8 cellular contexts compared by ENCODE assay signal in the genomic region with DNA sequence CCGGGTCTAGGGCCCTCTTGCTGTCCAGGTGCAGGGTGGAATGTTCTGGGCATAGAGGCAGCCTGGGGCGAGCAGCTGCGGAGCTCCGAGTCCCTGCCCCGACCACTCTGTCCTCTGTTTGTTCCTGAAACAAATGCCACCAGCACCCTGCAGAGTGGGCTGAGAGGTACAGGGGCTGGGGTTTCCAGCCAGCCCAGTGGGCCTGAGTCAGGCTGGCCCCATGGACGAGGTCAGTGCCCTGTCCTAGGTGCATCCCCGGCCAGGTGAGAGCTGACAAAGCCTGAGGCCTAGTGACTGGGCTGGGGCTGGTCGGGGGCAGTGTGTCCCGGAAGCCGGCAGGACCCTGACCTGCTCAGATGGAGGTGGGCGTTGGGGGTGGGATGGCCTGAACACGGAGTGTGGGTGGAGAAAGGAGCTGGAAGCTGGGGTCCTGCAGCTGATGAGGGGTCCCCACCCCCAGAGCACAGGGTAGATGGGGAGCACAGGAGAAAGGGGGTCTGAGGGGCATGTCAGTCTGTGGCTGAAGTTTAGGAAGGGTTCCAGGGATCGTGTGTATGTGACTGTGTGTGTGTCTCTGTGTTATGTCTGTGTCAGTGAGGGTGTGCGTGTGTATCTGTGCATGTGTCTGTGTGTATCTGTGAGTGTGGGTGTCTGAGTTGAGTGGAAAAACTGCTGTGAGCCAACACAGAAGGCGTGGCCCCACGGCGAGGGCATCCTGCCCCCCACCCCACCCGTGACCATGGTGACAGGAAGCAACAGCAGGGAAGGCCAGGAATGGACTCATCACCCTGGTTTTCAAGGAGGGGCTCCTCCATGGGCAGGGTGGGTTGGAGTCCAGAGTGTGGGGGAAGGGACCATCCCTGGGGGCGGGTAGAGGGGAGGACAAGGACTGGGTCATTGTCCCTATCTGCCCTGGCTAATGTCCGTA. TPM values are rescaled to one million over a fixed set of nuclear protein-coding genes. Genes with fewer than 3 reads are reported as not detected.
A peak's percentile ranks its signal among the peaks of the same experiment; 100 is the strongest.
DNase-seq lines count a peak whose midpoint lies in the region; ATAC-seq and TF ChIP-seq lines count a peak whose summit lies in the region.

No MANE protein-coding gene starts in this region.

- H3K27ac ChIP-seq in breast epithelium, result peak overlapping the region; percentile 99 to 100

- no peak overlapping the region for H3K4me3 ChIP-seq in breast epithelium

- H3K36me3 Mint-ChIP-seq in MCF 10A (ENCODE audit: insufficient read depth, unreplicated experiment) (peaks cover 12% of the 10 kb centered on the region), memory B cell (peaks cover 3% of the 10 kb centered on the region)
- H3K36me3 Mint-ChIP-seq in activated naive CD8-positive, alpha-beta T cell treated with anti-CD3 and anti-CD28 coated beads, Interleukin-2, amount 50 U/mL, for 24 hours (ENCODE audit: low read depth), result no peaks in the 10 kb centered on the region

- H3K27me3 Mint-ChIP-seq in MCF 10A (ENCODE audit: insufficient read depth, unreplicated experiment) (no peaks in the 10 kb centered on the region), memory B cell (no peaks in the 10 kb centered on the region)
- peaks cover 7% of the 10 kb centered on the region for H3K27me3 Mint-ChIP-seq in activated naive CD8-positive, alpha-beta T cell treated with anti-CD3 and anti-CD28 coated beads, Interleukin-2, amount 50 U/mL, for 24 hours

- TF ChIP-seq POLR2A in breast epithelium (IDR thresholded peaks at IDR 0.05), result no peak

- no peaks in the 10 kb centered on the region for H3K9me3 ChIP-seq in breast epithelium

- no peaks in the 10 kb centered on the region for H3K9me3 Mint-ChIP-seq in MCF 10A (ENCODE audit: unreplicated experiment)
- H3K9me3 Mint-ChIP-seq in activated naive CD8-positive, alpha-beta T cell treated with anti-CD3 and anti-CD28 coated beads, Interleukin-2, amount 50 U/mL, for 24 hours, result no peaks in the 10 kb centered on the region
- no peaks in the 10 kb centered on the region for H3K9me3 Mint-ChIP-seq in memory B cell

- intact Hi-C loops in breast epithelium (cut with DNase I; ENCODE audit: low total_unique reads), result no loop called here
- intact Hi-C loops in MCF 10A (cut with micrococcal nuclease), result no loop called here

- H3K4me1 Mint-ChIP-seq in MCF 10A (ENCODE audit: insufficient read depth, unreplicated experiment), result peaks cover 20% of the 10 kb centered on the region
- peaks cover 66% of the 10 kb centered on the region for H3K4me1 Mint-ChIP-seq in activated naive CD8-positive, alpha-beta T cell treated with anti-CD3 and anti-CD28 coated beads, Interleukin-2, amount 50 U/mL, for 24 hours
- H3K4me1 Mint-ChIP-seq in memory B cell, result peaks cover 47% of the 10 kb centered on the region

- no peaks in the 10 kb centered on the region for H3K36me3 ChIP-seq in breast epithelium

- H3K4me3 Mint-ChIP-seq in MCF 10A (ENCODE audit: unreplicated experiment), result no peak overlapping the region
- no peak overlapping the region for H3K4me3 Mint-ChIP-seq in activated naive CD8-positive, alpha-beta T cell treated with anti-CD3 and anti-CD28 coated beads, Interleukin-2, amount 50 U/mL, for 24 hours
- peak overlapping the region; percentile 30 for H3K4me3 Mint-ChIP-seq in memory B cell

- peaks cover 42 to 45% of the 10 kb centered on the region in 2 donors for H3K4me1 ChIP-seq in breast epithelium

- H3K27me3 ChIP-seq in breast epithelium, result no peaks in the 10 kb centered on the region

- TF ChIP-seq CTCF in breast epithelium (IDR thresholded peaks at IDR 0.05) (no peak), MCF 10A (IDR thresholded peaks at IDR 0.05; ENCODE audit: unreplicated experiment) (no peak)

- DNase-seq in breast epithelium (ENCODE audit: low spot score in 2 of 2) (no peak), MCF 10A (ENCODE audit: unreplicated experiment) (no peak), memory B cell (ENCODE audit: low spot score in 2 of 2) (peak in 1 of 2 donors; percentile 43), ureter (ENCODE audit: low spot score) (peak; percentile 62), DMS153 treated with DMSO at 0.1 percent for 48 hours (lab: John Stamatoyannopoulos, UW; ENCODE audit: unreplicated experiment) (no peak), T-helper 9 cell (no peak)
- peak; percentile 44 for DNase-seq in activated naive CD8-positive, alpha-beta T cell treated with anti-CD3 and anti-CD28 coated beads, Interleukin-2, amount 50 U/mL, for 24 hours

- POLR2A ChIA-PET in MCF 10A (lab: Yijun Ruan, JAX), result no interaction called here

- ATAC-seq in activated naive CD8-positive, alpha-beta T cell treated with anti-CD3 and anti-CD28 coated beads, Interleukin-2, amount 50 U/mL, for 24 hours, result no peak
- no peak for ATAC-seq in memory B cell (ENCODE audit: low read depth)
- ATAC-seq in HG03432 (IDR thresholded peaks at IDR 0.05; ENCODE audit: unreplicated experiment), result no peak

- no TSS peak for BruUV-seq in MCF 10A (replicated peaks; lab: Mats Ljungman, UMichigan)

- CTCF ChIA-PET in MCF 10A (lab: Yijun Ruan, JAX), result no interaction called here

- H3K27ac Mint-ChIP-seq in MCF 10A (ENCODE audit: low read depth, unreplicated experiment) (no peak overlapping the region), memory B cell (peak overlapping the region; percentile 99)
- peak overlapping the region; percentile 67 for H3K27ac Mint-ChIP-seq in activated naive CD8-positive, alpha-beta T cell treated with anti-CD3 and anti-CD28 coated beads, Interleukin-2, amount 50 U/mL, for 24 hours

RNA-seq across cellular contexts. Expression of a gene that starts 2.4 kb away (rescaled TPM):
- 10 to 100 TPM; 24.1 to 32.8 (median 32.8) TPM for total RNA-seq in breast epithelium
- not detected in 2 replicates for total RNA-seq in MCF 10A (2022)
- total RNA-seq in ureter, result 127 TPM

RNA-seq across cellular contexts. Expression of a gene that starts 6.7 kb away (rescaled TPM):
- 1 to 10 TPM; 4.9 to 7.8 (median 6.7) TPM for total RNA-seq in breast epithelium
- total RNA-seq in MCF 10A (2022), result 11.2 and 17.6 TPM in 2 replicates
- 9.7 TPM for total RNA-seq in ureter

RNA-seq across cellular contexts. Expression of a gene that starts 9.7 kb away (rescaled TPM):
- 100 to 1,000 TPM in 1 of 3 donors, 10 to 100 TPM in 2; 46.2 to 146 (median 92.1) TPM for total RNA-seq in breast epithelium
- 31.1 and 50.5 TPM in 2 replicates for total RNA-seq in MCF 10A (2022)
- total RNA-seq in ureter, result 186 TPM

RNA-seq across cellular contexts. Expression of a gene that starts 42.0 kb away (rescaled TPM):
- 1 to 10 TPM; 2.4 to 9.2 (median 9.2) TPM for total RNA-seq in breast epithelium
- 0.34 and 0.68 TPM in 2 replicates for total RNA-seq in MCF 10A (2022)
- total RNA-seq in ureter, result 1.1 TPM

Comparison
In these comparisons a context has a peak if more than half of its experiments do, and no peak if none do; other contexts are left out.
1. RNA of a gene that starts 2.4 kb away (total RNA-seq): 127 TPM in ureter (single experiment) and 24.1 to 32.8 TPM in breast epithelium; not detected in MCF 10A; every median in the first group is over 10 times any median in the second.
2. DNase-seq: peak in activated naive CD8-positive, alpha-beta T cell treated with anti-CD3 and anti-CD28 coated beads, Interleukin-2, amount 50 U/mL, for 24 hours (single experiment) and ureter (single experiment); none in breast epithelium (0 of 2), MCF 10A (single experiment), DMS153 treated with DMSO at 0.1 percent for 48 hours (single experiment) and T-helper 9 cell (single experiment).